In genomic region chr1:147628441-147628840, GRCh38 we compare ENCODE assay signal across 18 cellular contexts. TPM values are rescaled to one million over a fixed set of nuclear protein-coding genes. Genes with fewer than 3 reads are reported as not detected.
A peak's percentile ranks its signal among the peaks of the same experiment; 100 is the strongest.
DNase-seq lines count a peak whose midpoint lies in the region; ATAC-seq and TF ChIP-seq lines count a peak whose summit lies in the region.
"Had no signal": no experiment of that assay in that cellular context is flagged by ENCODE, and none has a peak within 500 bp of the region (broad histone marks: within the 10 kb centered on the region; RNA-seq: fewer than 3 reads in every experiment).

No MANE protein-coding gene starts in this region.

- peaks cover 35% of the 10 kb centered on the region for H3K4me1 Mint-ChIP-seq in Caco-2 (ENCODE audit: low read depth, unreplicated experiment)
- peaks cover 12% of the 10 kb centered on the region for H3K4me1 Mint-ChIP-seq in activated T-helper 17 cell treated with anti-CD3 and anti-CD28 coated beads, Interleukin-2, amount 50 U/mL, for 72 hours
- H3K4me1 Mint-ChIP-seq in nephron progenitor cell: peaks cover 50% of the 10 kb centered on the region

- H3K27me3 Mint-ChIP-seq in Caco-2 (ENCODE audit: insufficient read depth, unreplicated experiment) (no peaks in the 10 kb centered on the region), nephron progenitor cell (ENCODE audit: low read depth, poor library complexity) (no peaks in the 10 kb centered on the region)
- no peaks in the 10 kb centered on the region for H3K27me3 Mint-ChIP-seq in activated T-helper 17 cell treated with anti-CD3 and anti-CD28 coated beads, Interleukin-2, amount 50 U/mL, for 72 hours

- H3K4me3 ChIP-seq in Caco-2 (ENCODE audit: low read depth, low read length): no peak overlapping the region
- H3K4me3 ChIP-seq: GM23248 had no signal

- ATAC-seq in activated T-helper 17 cell treated with anti-CD3 and anti-CD28 coated beads, Interleukin-2, amount 50 U/mL, for 72 hours (replicated peaks): peak; percentile 23
- ATAC-seq in HG03571 (IDR thresholded peaks at IDR 0.05; ENCODE audit: unreplicated experiment) (no peak), left lobe of liver (no peak), HG03442 (IDR thresholded peaks at IDR 0.05; ENCODE audit: unreplicated experiment) (no peak)
- ATAC-seq: HCT116, PC-3 had no signal

- peak; percentile 7 for DNase-seq in NCI-H146 (lab: John Stamatoyannopoulos, UW)
- no peak for DNase-seq in NCI-H146 treated with DMSO at 0.1 percent for 48 hours (lab: John Stamatoyannopoulos, UW; ENCODE audit: unreplicated experiment)
- DNase-seq in Caco-2: no peak
- DNase-seq in nephron progenitor cell: no peak
- DNase-seq in left lobe of liver (ENCODE audit: low spot score): no peak
- DNase-seq: 8988T; C1 segment of cervical spinal cord; GM23248; KBM-7; NCI-H1048; NCI-H1694 treated with DMSO at 0.1 percent for 48 hours; NCI-H69; NK-92 treated with Interleukin-12 subunit alpha and Interleukin-12 subunit beta, amount 100 ng/mL, for 24 hours; PC-3 had no signal

- TF ChIP-seq CTCF in Caco-2 (IDR thresholded peaks at IDR 0.05; ENCODE audit: insufficient read depth in 1 of 2, low read depth in 1 of 2, low read length in 1 of 2, severe bottlenecking in 1 of 2, unreplicated experiment in 1 of 2) (no peak), nephron progenitor cell (IDR thresholded peaks at IDR 0.05) (no peak)

- H3K9me3 ChIP-seq in Caco-2: no peaks in the 10 kb centered on the region

- H3K27ac Mint-ChIP-seq in Caco-2 (ENCODE audit: unreplicated experiment) (peak overlapping the region; percentile 43), nephron progenitor cell (peak overlapping the region; percentile 47)
- peak overlapping the region; percentile 15 for H3K27ac Mint-ChIP-seq in activated T-helper 17 cell treated with anti-CD3 and anti-CD28 coated beads, Interleukin-2, amount 50 U/mL, for 72 hours

- no peaks in the 10 kb centered on the region; the same call in 1 of the 2 replicates for H3K36me3 ChIP-seq in Caco-2 (ENCODE audit: control insufficient read depth, insufficient read depth, low read length)

- POLR2A ChIA-PET in Caco-2 (lab: Charles Lee): no interaction called here

- H3K27me3 ChIP-seq in Caco-2 (replicated peaks; ENCODE audit: control insufficient read depth, insufficient read depth, low read length): no peaks in the 10 kb centered on the region

- H3K4me3 Mint-ChIP-seq in Caco-2 (ENCODE audit: unreplicated experiment): no peak overlapping the region
- H3K4me3 Mint-ChIP-seq in activated T-helper 17 cell treated with anti-CD3 and anti-CD28 coated beads, Interleukin-2, amount 50 U/mL, for 72 hours: peak overlapping the region; percentile 4
- no peak overlapping the region for H3K4me3 Mint-ChIP-seq in nephron progenitor cell

- H3K36me3 Mint-ChIP-seq in Caco-2 (ENCODE audit: insufficient read depth, unreplicated experiment) (peaks cover 6% of the 10 kb centered on the region), nephron progenitor cell (ENCODE audit: low read depth) (peaks cover 52% of the 10 kb centered on the region)
- H3K36me3 Mint-ChIP-seq in activated T-helper 17 cell treated with anti-CD3 and anti-CD28 coated beads, Interleukin-2, amount 50 U/mL, for 72 hours (ENCODE audit: low read depth): peaks cover 28% of the 10 kb centered on the region

- H3K9me3 Mint-ChIP-seq in Caco-2 (ENCODE audit: unreplicated experiment): no peaks in the 10 kb centered on the region
- H3K9me3 Mint-ChIP-seq in activated T-helper 17 cell treated with anti-CD3 and anti-CD28 coated beads, Interleukin-2, amount 50 U/mL, for 72 hours: no peaks in the 10 kb centered on the region
- no peaks in the 10 kb centered on the region for H3K9me3 Mint-ChIP-seq in nephron progenitor cell

- no TSS peak for BruUV-seq in Caco-2 (replicated peaks; lab: Mats Ljungman, UMichigan)

- peaks cover 30% of the 10 kb centered on the region for H3K4me1 ChIP-seq in Caco-2

- intact Hi-C loops in Caco-2 (cut with micrococcal nuclease; ENCODE audit: unreplicated experiment): no loop called here

- CTCF ChIA-PET in Caco-2 (lab: Charles Lee): no interaction called here

RNA-seq across cellular contexts. Expression of gene ACP6, which starts 41.9 kb away (rescaled TPM):
- 24.6 and 26.7 TPM in 2 replicates for total RNA-seq in Caco-2 (2022)
- total RNA-seq in activated T-helper 17 cell treated with anti-CD3 and anti-CD28 coated beads, Interleukin-2, amount 50 U/mL, for 72 hours: 10 to 100 TPM; 10.9 to 12.0 TPM
- 17.2 TPM for total RNA-seq in left lobe of liver
